ENCODE assay signal across 1 cellular context in the genomic region with DNA sequence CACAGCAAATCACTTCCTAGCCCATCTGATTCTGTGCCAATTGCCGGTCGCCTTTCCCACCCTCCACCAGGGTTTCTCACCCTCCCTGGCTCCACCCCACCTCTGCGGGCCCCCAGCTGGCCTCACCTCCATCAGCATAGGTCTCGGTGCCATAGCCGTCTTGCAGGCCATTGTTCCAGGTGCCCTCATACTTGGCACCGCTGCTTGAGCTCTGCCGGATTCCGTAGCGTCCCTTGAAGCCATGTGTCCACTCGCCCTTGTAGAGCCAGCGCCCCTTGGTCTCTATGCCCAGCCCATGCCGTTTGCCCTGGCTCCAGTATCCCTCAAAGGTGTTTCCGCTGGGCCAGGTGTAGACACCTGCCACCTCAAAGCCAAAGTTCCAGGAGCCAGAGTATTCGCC.
TF ChIP-seq lines count a peak whose summit lies in the region.

No MANE protein-coding gene starts in this region.

TF ChIP-seq in HepG2, 621 proteins besides CTCF, POLR2A, EP300 and RAD21:
- TF ChIP-seq ZNF768 (CRISPR knock-in tag; IDR thresholded peaks at IDR 0.05) (peak; percentile 82; the same call in 1 of the 2 replicates), SIN3A (IDR thresholded peaks at IDR 0.05; ENCODE audit: borderline replicate concordance, low read depth, low read length) (no peak), ZNF713 (CRISPR knock-in tag; IDR thresholded peaks at IDR 0.05) (no peak), ZBTB44 (CRISPR knock-in tag; IDR thresholded peaks at IDR 0.05) (no peak), ZNF3 (CRISPR knock-in tag; IDR thresholded peaks at IDR 0.05) (no peak), HES4 (CRISPR knock-in tag; IDR thresholded peaks at IDR 0.05; ENCODE audit: borderline replicate concordance) (no peak), ZFP37 (CRISPR knock-in tag; IDR thresholded peaks at IDR 0.05; ENCODE audit: borderline replicate concordance) (no peak), PCBP1 (IDR thresholded peaks at IDR 0.05; ENCODE audit: borderline replicate concordance, low read depth, low read length) (0 out of 2 replicates have a peak, but pooled peaks have one; percentile 12), NPAS2 (CRISPR knock-in tag; IDR thresholded peaks at IDR 0.05; ENCODE audit: borderline replicate concordance) (no peak), UBTF (CRISPR knock-in tag; IDR thresholded peaks at IDR 0.05) (no peak), FOXO1 (CRISPR knock-in tag; IDR thresholded peaks at IDR 0.05) (no peak), ZNF577 (CRISPR knock-in tag; IDR thresholded peaks at IDR 0.05; ENCODE audit: borderline replicate concordance, low read depth) (no peak), AHDC1 (CRISPR knock-in tag; IDR thresholded peaks at IDR 0.05; ENCODE audit: borderline replicate concordance) (no peak), ARID5B (CRISPR knock-in tag; IDR thresholded peaks at IDR 0.05) (no peak), ZNF629 (CRISPR knock-in tag; conservative IDR thresholded peaks at IDR 0.05) (no peak)
